Comparison of ENCODE assay signal across 7 cellular contexts in genomic region chr2:148617219-148617618, GRCh38.
"Had no signal": no experiment of that assay in that cellular context is flagged by ENCODE, and none has a peak within 500 bp of the region (broad histone marks: within the 10 kb centered on the region; RNA-seq: fewer than 3 reads in every experiment).

No MANE protein-coding gene starts in this region.

- ATAC-seq: HepG2 had no signal

- H3K27ac Mint-ChIP-seq: H9, IgD-negative memory B cell had no signal

- H3K4me3 Mint-ChIP-seq: H9, IgD-negative memory B cell had no signal

- H3K27me3 Mint-ChIP-seq: IgD-negative memory B cell had no signal

- H3K27ac ChIP-seq: HL-60 had no signal

- H3K9me3 Mint-ChIP-seq: H9, IgD-negative memory B cell had no signal

- H3K36me3 Mint-ChIP-seq: IgD-negative memory B cell had no signal

- FAIRE-seq: HepG2 had no signal

- DNase-seq: GOT3, H9, HCEC 1CT, KG1 had no signal
